ENCODE assay signal across 8 cellular contexts in genomic region chr12:107318554-107318803, GRCh38.
DNase-seq lines count a peak whose midpoint lies in the region; ATAC-seq and TF ChIP-seq lines count a peak whose summit lies in the region.

No MANE protein-coding gene starts in this region.

- H3K36me3 Mint-ChIP-seq in activated CD8-positive, alpha-beta memory T cell treated with anti-CD3 and anti-CD28 coated beads, Interleukin-2, amount 10 ng/mL, durations not matched to agents 7 days and 5 days, result no peaks in the 10 kb centered on the region
- no peaks in the 10 kb centered on the region for H3K36me3 Mint-ChIP-seq in MCF 10A (ENCODE audit: insufficient read depth, unreplicated experiment)

- peaks cover 55% of the 10 kb centered on the region for H3K27me3 Mint-ChIP-seq in activated CD8-positive, alpha-beta memory T cell treated with anti-CD3 and anti-CD28 coated beads, Interleukin-2, amount 10 ng/mL, durations not matched to agents 7 days and 5 days
- H3K27me3 Mint-ChIP-seq in MCF 10A (ENCODE audit: insufficient read depth, unreplicated experiment), result peaks cover 49% of the 10 kb centered on the region

- 0% methylated on average over 11 of the region's 19 CpGs for WGBS in right lobe of liver (ENCODE audit: insufficient coverage, low coverage, low lambda C conversion rate, missing lambda C conversion rate)
- WGBS in thyroid gland, 2 donors, result 0% methylated on average over 13 of the region's 19 CpGs; no CpG with 5 or more reads in 1 of the 2 donors

- no peak for ATAC-seq in activated CD8-positive, alpha-beta memory T cell treated with anti-CD3 and anti-CD28 coated beads, Interleukin-2, amount 10 ng/mL, durations not matched to agents 7 days and 5 days
- ATAC-seq in right lobe of liver, result peak in 3 of 4 donors; percentile 6 to 16 (median 12)

- peaks cover 0 to 27% (median 6%) of the 10 kb centered on the region in 4 donors for H3K4me1 ChIP-seq in right lobe of liver
- peaks cover 8 to 17% of the 10 kb centered on the region in 2 donors for H3K4me1 ChIP-seq in thyroid gland

- no peaks in the 10 kb centered on the region for H3K9me3 Mint-ChIP-seq in activated CD8-positive, alpha-beta memory T cell treated with anti-CD3 and anti-CD28 coated beads, Interleukin-2, amount 10 ng/mL, durations not matched to agents 7 days and 5 days (ENCODE audit: low read depth)
- H3K9me3 Mint-ChIP-seq in MCF 10A (ENCODE audit: unreplicated experiment), result no peaks in the 10 kb centered on the region

- peak; percentile 52 for DNase-seq in activated CD8-positive, alpha-beta memory T cell treated with anti-CD3 and anti-CD28 coated beads, Interleukin-2, amount 10 ng/mL, durations not matched to agents 7 days and 5 days
- DNase-seq in activated CD8-positive, alpha-beta memory T cell treated with anti-CD3 and anti-CD28 coated beads, Interleukin-2, amount 50 U/mL, for 4 hours, result no peak
- DNase-seq in MCF 10A (ENCODE audit: unreplicated experiment) (no peak), right lobe of liver (no peak), thyroid gland (no peak), foreskin melanocyte (no peak), NCI-H1417 (lab: John Stamatoyannopoulos, UW) (no peak)
- DNase-seq in stimulated activated CD4-positive, alpha-beta T cell treated with anti-CD3 and anti-CD28 coated beads, Interleukin-4, amount 100 ng/mL, for 1 hour, result no peak

- TF ChIP-seq POLR2A in right lobe of liver (IDR thresholded peaks at IDR 0.05) (no peak), thyroid gland (IDR thresholded peaks at IDR 0.05) (no peak)

- H3K36me3 ChIP-seq in right lobe of liver (no peaks in the 10 kb centered on the region), thyroid gland (no peaks in the 10 kb centered on the region)

- intact Hi-C loops in MCF 10A (cut with micrococcal nuclease), result loop anchor here (2.0 to 5.0 kb wide), 3 partner anchors 84 to 289 kb away; no protein-coding TSS in a partner anchor
- intact Hi-C loops in right lobe of liver (cut with DNase I), result no loop called here
- intact Hi-C loops in thyroid gland (cut with DNase I), result loop anchor here (10.0 kb wide), 1 partner anchor 184 kb away; no protein-coding TSS in a partner anchor

- POLR2A ChIA-PET in MCF 10A (lab: Yijun Ruan, JAX), result interaction anchor here (0.8 to 1.4 kb wide), 2 partner anchors 22 to 363 kb away, joined by 3 to 10 read pairs; no protein-coding TSS in a partner anchor

- H3K27ac ChIP-seq in right lobe of liver (no peak overlapping the region), thyroid gland (peak overlapping the region; percentile 53 to 75 (median 66))

- H3K4me1 Mint-ChIP-seq in activated CD8-positive, alpha-beta memory T cell treated with anti-CD3 and anti-CD28 coated beads, Interleukin-2, amount 10 ng/mL, durations not matched to agents 7 days and 5 days, result peaks cover 36% of the 10 kb centered on the region
- peaks cover 5% of the 10 kb centered on the region for H3K4me1 Mint-ChIP-seq in MCF 10A (ENCODE audit: insufficient read depth, unreplicated experiment)

- peak overlapping the region; percentile 22 for H3K27ac Mint-ChIP-seq in activated CD8-positive, alpha-beta memory T cell treated with anti-CD3 and anti-CD28 coated beads, Interleukin-2, amount 10 ng/mL, durations not matched to agents 7 days and 5 days
- no peak overlapping the region for H3K27ac Mint-ChIP-seq in MCF 10A (ENCODE audit: low read depth, unreplicated experiment)

- BruUV-seq in MCF 10A (replicated peaks; lab: Mats Ljungman, UMichigan), result no TSS peak

- H3K9me3 ChIP-seq in right lobe of liver (no peaks in the 10 kb centered on the region), thyroid gland (no peaks in the 10 kb centered on the region)

- H3K27me3 ChIP-seq in right lobe of liver (no peaks in the 10 kb centered on the region), thyroid gland (no peaks in the 10 kb centered on the region)

- H3K4me3 ChIP-seq in right lobe of liver, result peak overlapping the region; percentile 33 to 49 (median 38)
- peak overlapping the region; percentile 51 to 76 (median 74) for H3K4me3 ChIP-seq in thyroid gland (replicated peaks in 1 of 3)

- TF ChIP-seq CTCF in MCF 10A (IDR thresholded peaks at IDR 0.05; ENCODE audit: unreplicated experiment), result no peak
- TF ChIP-seq CTCF in right lobe of liver (IDR thresholded peaks at IDR 0.05), result no peak
- no peak for TF ChIP-seq CTCF in thyroid gland (IDR thresholded peaks at IDR 0.05)

- H3K4me3 Mint-ChIP-seq in activated CD8-positive, alpha-beta memory T cell treated with anti-CD3 and anti-CD28 coated beads, Interleukin-2, amount 10 ng/mL, durations not matched to agents 7 days and 5 days, result peak overlapping the region; percentile 79
- peak overlapping the region; percentile 77 for H3K4me3 Mint-ChIP-seq in MCF 10A (ENCODE audit: unreplicated experiment)

- CTCF ChIA-PET in activated CD8-positive, alpha-beta memory T cell treated with anti-CD3 and anti-CD28 coated beads, Interleukin-2, amount 10 ng/mL, durations not matched to agents 7 days and 5 days (lab: Charles Lee), result interaction anchor here (0.7 to 8.2 kb wide), 13 partner anchors 10 to 291 kb away, joined by 3 to 104 read pairs (median 5); no protein-coding TSS in a partner anchor
- CTCF ChIA-PET in MCF 10A (lab: Yijun Ruan, JAX), result interaction anchor here (2.2 kb wide), 1 partner anchor 289 kb away, joined by 5 read pairs; no protein-coding TSS in a partner anchor

Comparison
In these comparisons a context has a peak if more than half of its experiments do, and no peak if none do; other contexts are left out.
1. H3K27ac ChIP-seq: peak in thyroid gland (3 of 3); none in right lobe of liver (0 of 3).
2. intact Hi-C loops: an anchor here in MCF 10A (2.0 to 5.0 kb wide) and thyroid gland (10.0 kb wide); none called in right lobe of liver.